8 cellular contexts compared by ENCODE assay signal in the genomic region with DNA sequence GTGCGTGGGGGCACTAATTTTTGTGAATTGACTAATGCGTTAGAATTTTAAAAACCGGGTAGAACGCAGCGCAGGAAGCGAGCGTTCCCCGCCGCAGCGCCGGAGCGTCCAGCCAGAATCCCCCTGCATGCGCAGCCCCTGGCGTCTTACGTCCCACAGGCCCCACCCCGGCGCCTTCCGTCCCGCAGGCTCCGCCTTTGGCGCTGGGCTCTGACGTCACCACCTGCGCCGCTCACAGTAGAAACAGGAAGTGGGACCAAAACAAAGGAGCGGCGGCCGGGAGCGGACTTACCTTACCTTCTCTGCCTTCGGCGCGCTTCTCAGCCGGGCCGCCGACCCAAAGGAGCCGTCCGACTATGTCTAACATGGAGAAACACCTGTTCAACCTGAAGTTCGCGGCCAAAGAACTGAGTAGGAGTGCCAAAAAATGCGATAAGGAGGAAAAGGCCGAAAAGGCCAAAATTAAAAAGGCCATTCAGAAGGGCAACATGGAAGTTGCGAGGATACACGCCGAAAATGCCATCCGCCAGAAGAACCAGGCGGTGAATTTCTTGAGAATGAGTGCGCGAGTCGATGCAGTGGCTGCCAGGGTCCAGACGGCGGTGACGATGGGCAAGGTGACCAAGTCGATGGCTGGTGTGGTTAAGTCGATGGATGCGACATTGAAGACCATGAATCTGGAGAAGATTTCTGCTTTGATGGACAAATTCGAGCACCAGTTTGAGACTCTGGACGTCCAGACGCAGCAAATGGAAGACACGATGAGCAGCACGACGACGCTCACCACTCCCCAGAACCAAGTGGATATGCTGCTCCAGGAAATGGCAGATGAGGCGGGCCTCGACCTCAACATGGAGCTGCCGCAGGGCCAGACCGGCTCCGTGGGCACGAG. TPM values are rescaled to one million over a fixed set of nuclear protein-coding genes. Genes with fewer than 3 reads are reported as not detected.
A peak's percentile ranks its signal among the peaks of the same experiment; 100 is the strongest.
DNase-seq lines count a peak whose midpoint lies in the region; ATAC-seq, FAIRE-seq and TF ChIP-seq lines count a peak whose summit lies in the region.

A gene with protein sequence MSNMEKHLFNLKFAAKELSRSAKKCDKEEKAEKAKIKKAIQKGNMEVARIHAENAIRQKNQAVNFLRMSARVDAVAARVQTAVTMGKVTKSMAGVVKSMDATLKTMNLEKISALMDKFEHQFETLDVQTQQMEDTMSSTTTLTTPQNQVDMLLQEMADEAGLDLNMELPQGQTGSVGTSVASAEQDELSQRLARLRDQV (plus strand): TSS at position 258 of the 892 bp plus-strand sequence. CDS start 99 bp downstream, at position 357.

- no peak for TF ChIP-seq CTCF in WI38 (IDR thresholded peaks at IDR 0.05; ENCODE audit: low read depth, low read length)
- TF ChIP-seq CTCF in bronchial epithelial cell (IDR thresholded peaks at IDR 0.05; ENCODE audit: insufficient read depth, low read length, severe bottlenecking), result no peak
- no peak for TF ChIP-seq CTCF in smooth muscle cell (IDR thresholded peaks at IDR 0.05; ENCODE audit: borderline replicate concordance, insufficient read depth, poor library complexity, severe bottlenecking)

- peaks cover 23% of the 10 kb centered on the region for H4K20me1 ChIP-seq in smooth muscle cell (ENCODE audit: low read depth)

- H3K27me3 ChIP-seq in ACC112 (ENCODE audit: insufficient read depth, low read length) (no peaks in the 10 kb centered on the region), bronchial epithelial cell (ENCODE audit: control insufficient read depth, insufficient read depth, low read length) (no peaks in the 10 kb centered on the region), smooth muscle cell (ENCODE audit: low read depth) (no peaks in the 10 kb centered on the region)

- H3K27ac ChIP-seq in ACC112 (ENCODE audit: low read depth, low read length) (peak within 1 kb of the TSS; percentile 97), smooth muscle cell (ENCODE audit: low read depth) (peak within 1 kb of the TSS; percentile 100)

- H3F3A ChIP-seq in smooth muscle cell (ENCODE audit: low read depth), result peaks cover 6% of the 10 kb centered on the region

- peak; percentile 66 for ATAC-seq in GM18870 (IDR thresholded peaks at IDR 0.05; ENCODE audit: unreplicated experiment)
- ATAC-seq in HG03135 (IDR thresholded peaks at IDR 0.05; ENCODE audit: unreplicated experiment), result peak; percentile 91

- peaks cover 33% of the 10 kb centered on the region for H3K79me2 ChIP-seq in ACC112 (ENCODE audit: control insufficient read depth, insufficient read depth, low read length, unreplicated experiment)
- peaks cover 27% of the 10 kb centered on the region for H3K79me2 ChIP-seq in smooth muscle cell (ENCODE audit: low read depth)

- H3K4me3 ChIP-seq in ACC112 (ENCODE audit: low read depth, low read length) (peak within 1 kb of the TSS; percentile 100), WI38 (ENCODE audit: low read depth, low read length) (peak within 1 kb of the TSS; percentile 100), bronchial epithelial cell (ENCODE audit: low read depth, low read length) (peak within 1 kb of the TSS; percentile 85), smooth muscle cell (peak within 1 kb of the TSS; percentile 100)

- H3K4me1 ChIP-seq in ACC112 (ENCODE audit: control insufficient read depth, insufficient read depth, low read length, unreplicated experiment), result peaks cover 30% of the 10 kb centered on the region
- peaks cover 20% of the 10 kb centered on the region for H3K4me1 ChIP-seq in smooth muscle cell (ENCODE audit: low read depth)

- H3K4me2 ChIP-seq in smooth muscle cell, result peak within 1 kb of the TSS; percentile 99

- no peak for FAIRE-seq in bronchial epithelial cell (lab: Jason Lieb, UNC)

- peak within 1 kb of the TSS; percentile 100 for H3K9ac ChIP-seq in smooth muscle cell (ENCODE audit: low read depth)

- no peaks in the 10 kb centered on the region for H3K9me3 ChIP-seq in smooth muscle cell (replicated peaks; ENCODE audit: low read depth)

- H2AFZ ChIP-seq in ACC112 (ENCODE audit: low read length, unreplicated experiment) (no peak within 1 kb of the TSS), smooth muscle cell (ENCODE audit: low read depth) (peak within 1 kb of the TSS; percentile 89)

- under 1% methylated on average over 67 of the region's 67 CpGs for WGBS in smooth muscle cell (ENCODE audit: low lambda C conversion rate)

- DNase-seq in NCI-H2227 (lab: John Stamatoyannopoulos, UW; ENCODE audit: unreplicated experiment), result peak; percentile 97
- peak; percentile 90 for DNase-seq in bronchial epithelial cell (ENCODE audit: low read depth)
- peak; percentile 95 for DNase-seq in iPS-NIHi11 (ENCODE audit: low spot score)
- DNase-seq in smooth muscle cell (lab: John Stamatoyannopoulos, UW; ENCODE audit: unreplicated experiment), result peak; percentile 85

- H3K36me3 ChIP-seq in ACC112 (ENCODE audit: insufficient read depth, low read length) (no peaks in the 10 kb centered on the region), bronchial epithelial cell (ENCODE audit: control insufficient read depth, insufficient read depth, low read length) (no peaks in the 10 kb centered on the region), smooth muscle cell (ENCODE audit: low read depth) (no peaks in the 10 kb centered on the region)

RNA-seq across cellular contexts. Expression of the gene that starts here (rescaled TPM):
- total RNA-seq in bronchial epithelial cell (140 and 178 TPM in 2 replicates), smooth muscle cell (54.6 and 61.1 TPM in 2 replicates)
- polyA plus RNA-seq in smooth muscle cell, result 35.6 and 54.4 TPM in 2 replicates

Comparison
In these comparisons a context has a peak if more than half of its experiments do, and no peak if none do; other contexts are left out.
1. Peak in every context shown above with its lines: DNase-seq, ATAC-seq, H3K4me3 ChIP-seq and H3K27ac ChIP-seq.